ENCODE assay signal across 9 cellular contexts in the genomic region with DNA sequence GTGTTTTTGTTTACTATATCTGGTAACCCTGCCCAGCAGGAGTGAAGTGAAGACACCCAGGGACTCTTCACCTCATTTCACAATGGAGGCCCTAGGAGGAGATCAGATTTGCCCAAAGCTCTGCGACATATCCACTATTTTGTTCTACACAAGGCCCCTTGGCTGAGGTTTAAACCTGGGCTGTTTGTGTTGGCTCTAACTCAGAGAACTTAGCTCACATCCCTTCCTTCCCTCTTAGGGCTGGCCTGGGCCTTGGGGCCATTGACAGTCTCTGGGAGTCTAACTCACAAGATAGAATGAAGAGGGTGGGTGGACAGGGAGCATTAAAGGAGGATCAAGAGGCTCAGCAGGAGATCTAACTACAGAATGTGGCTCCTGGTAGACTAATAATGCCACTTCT. TPM values are rescaled to one million over a fixed set of nuclear protein-coding genes. Genes with fewer than 3 reads are reported as not detected.
DNase-seq lines count a peak whose midpoint lies in the region; ATAC-seq and TF ChIP-seq lines count a peak whose summit lies in the region.
"Had no signal": no experiment of that assay in that cellular context is flagged by ENCODE, and none has a peak within 500 bp of the region (broad histone marks: within the 10 kb centered on the region; RNA-seq: fewer than 3 reads in every experiment).

No MANE protein-coding gene starts in this region.

- H2BK20ac ChIP-seq in IMR-90 (ENCODE audit: low read depth, low read length) = peak overlapping the region; percentile 12; the same call in 1 of the 2 replicates

- TF ChIP-seq POLR2A in IMR-90 (IDR thresholded peaks at IDR 0.05; ENCODE audit: low read depth, low read length) (no peak), stomach (IDR thresholded peaks at IDR 0.05) (no peak)

- H2BK15ac ChIP-seq in IMR-90 (ENCODE audit: low read depth, low read length) = peak overlapping the region; percentile 18; the same call in 1 of the 3 replicates

- peak overlapping the region; percentile 78 for H4K5ac ChIP-seq in IMR-90 (ENCODE audit: low read depth, low read length)

- no peaks in the 10 kb centered on the region for H3K79me1 ChIP-seq in IMR-90 (ENCODE audit: low read depth in 1 of 2, low read length in 2 of 2)

- H3K27me3 ChIP-seq in IMR-90 (ENCODE audit: control insufficient read depth, insufficient read depth, low read length) (no peaks in the 10 kb centered on the region), left lung (no peaks in the 10 kb centered on the region), stomach (no peaks in the 10 kb centered on the region)

- H3K4me2 ChIP-seq in IMR-90 (ENCODE audit: low read depth, low read length) = no peak overlapping the region

- peak overlapping the region; percentile 67 for H4K91ac ChIP-seq in IMR-90 (ENCODE audit: insufficient read depth, low read depth, low read length)

- no peaks in the 10 kb centered on the region for H4K20me1 ChIP-seq in IMR-90 (ENCODE audit: insufficient read depth, low read length)

- H3K14ac ChIP-seq in IMR-90 (replicated peaks; ENCODE audit: low read depth, low read length) = peak overlapping the region; percentile 51

- peak overlapping the region; percentile 65 for H4K8ac ChIP-seq in IMR-90 (ENCODE audit: low read depth in 2 of 2, low read length in 2 of 2)

- CTCF ChIA-PET in IMR-90 (lab: Yijun Ruan, JAX) = interaction anchor here (0.8 to 2.0 kb wide), 3 partner anchors 13 to 50 kb away, joined by 3 to 12 read pairs (median 3); a partner anchor contains a TSS

- H3K4me3 ChIP-seq in IMR-90 (ENCODE audit: insufficient read depth, low read depth, low read length) (no peak overlapping the region), coronary artery (no peak overlapping the region), left lung (no peak overlapping the region), stomach (no peak overlapping the region)

- H3K9me3 ChIP-seq in IMR-90 (ENCODE audit: control insufficient read depth, insufficient read depth, low read length) = peaks cover 4% of the 10 kb centered on the region; the same call in 1 of the 2 replicates
- H3K9me3 ChIP-seq in left lung = peaks cover 0 to 7% of the 10 kb centered on the region in 2 donors
- no peaks in the 10 kb centered on the region for H3K9me3 ChIP-seq in stomach

- peak overlapping the region; percentile 24 for H3K9ac ChIP-seq in IMR-90 (ENCODE audit: low read depth, low read length)

- H2AK9ac ChIP-seq in IMR-90 (replicated peaks; ENCODE audit: low read depth, low read length, poor library complexity) = peak overlapping the region; percentile 57

- no peak for TF ChIP-seq CTCF in IMR-90 (conservative IDR thresholded peaks at IDR 0.05; ENCODE audit: low read depth, low read length)
- TF ChIP-seq CTCF in coronary artery (IDR thresholded peaks at IDR 0.05) = no peak
- no peak for TF ChIP-seq CTCF in left lung (IDR thresholded peaks at IDR 0.05)
- no peak for TF ChIP-seq CTCF in stomach (IDR thresholded peaks at IDR 0.05)

- no peak overlapping the region for H3K56ac ChIP-seq in IMR-90 (ENCODE audit: extremely low read depth, insufficient read depth, low read length)

- POLR2A ChIA-PET in IMR-90 (lab: Charles Lee; ENCODE audit: unreplicated experiment) = no interaction called here

- H2AK5ac ChIP-seq in IMR-90 (ENCODE audit: low read depth, low read length) = peak overlapping the region; percentile 29; the same call in 1 of the 2 replicates

- no TSS peak for BruUV-seq in IMR-90 (replicated peaks; lab: Mats Ljungman, UMichigan)

- H2BK120ac ChIP-seq in IMR-90 (ENCODE audit: low read depth, low read length) = peak overlapping the region; percentile 60

- peak; percentile 62 for ATAC-seq in IMR-90 (ENCODE audit: low read depth)
- ATAC-seq in left lung = peak; percentile 38

- H3K36me3 ChIP-seq in IMR-90 (ENCODE audit: control insufficient read depth, insufficient read depth, low read length) (no peaks in the 10 kb centered on the region), left lung (no peaks in the 10 kb centered on the region), stomach (no peaks in the 10 kb centered on the region)

- H3K4ac ChIP-seq in IMR-90 (ENCODE audit: low read depth, low read length) = peak overlapping the region; percentile 65

- H3K18ac ChIP-seq in IMR-90 (ENCODE audit: low read depth, low read length) = no peak overlapping the region

- H3K4me1 ChIP-seq in IMR-90 (ENCODE audit: control insufficient read depth, insufficient read depth, low read length) (peaks cover 5% of the 10 kb centered on the region), left lung (no peaks in the 10 kb centered on the region), stomach (peaks cover 8 to 13% (median 12%) of the 10 kb centered on the region in 4 donors)

- H3K27ac ChIP-seq in IMR-90 (ENCODE audit: insufficient read depth, low read length) (peak overlapping the region; percentile 9; the same call in 1 of the 2 replicates), coronary artery (peak overlapping the region; percentile 75 to 84), left lung (no peak overlapping the region), stomach (peak overlapping the region in 4 of 5 donors; percentile 17 to 75 (median 64))

- no peak overlapping the region for H3K23ac ChIP-seq in IMR-90 (ENCODE audit: low read depth, low read length)

- DNase-seq in IMR-90 = peak; percentile 35
- DNase-seq in coronary artery (ENCODE audit: low spot score) = no peak
- DNase-seq in left lung = no peak
- no peak for DNase-seq in stomach
- DNase-seq in stimulated activated CD4-positive, alpha-beta T cell treated with anti-CD3 and anti-CD28 coated beads, Interleukin-2, amount 100 ng/mL, for 24 hours = no peak
- DNase-seq in activated CD8-positive, alpha-beta memory T cell treated with anti-CD3 and anti-CD28 coated beads, Interleukin-2, amount 50 U/mL, for 4 hours = no peak
- no peak for DNase-seq in NCI-H226
- no peak for DNase-seq in NCI-H146 (lab: John Stamatoyannopoulos, UW)

- intact Hi-C loops in IMR-90 (cut with micrococcal nuclease) = loop anchor here (2.0 to 5.0 kb wide), 2 partner anchors 82 to 386 kb away; no protein-coding TSS in a partner anchor
- intact Hi-C loops in left lung (cut with DNase I) = no loop called here
- intact Hi-C loops in stomach (cut with DNase I; ENCODE audit: low total_unique reads) = loop anchor here (10.0 kb wide), 1 partner anchor 204 kb away; no protein-coding TSS in a partner anchor

- no peak for TF ChIP-seq EP300 in stomach (IDR thresholded peaks at IDR 0.05)

- in situ Hi-C loops in IMR-90 (cut with MboI; ENCODE audit: low sequenced_read_pairs) = loop anchor here (5.0 kb wide), 2 partner anchors 36 to 201 kb away; no protein-coding TSS in a partner anchor

- H2AFZ ChIP-seq in IMR-90 (replicated peaks; ENCODE audit: low read length, poor library complexity) = peak overlapping the region; percentile 76

- no CpG with 5 or more reads among the region's 1 CpG for WGBS in IMR-90 (ENCODE audit: extremely low coverage in 2 of 2, insufficient read length in 1 of 2), 2 experiments
- WGBS in stomach, 5 donors = 28 to 66% (median 35%) methylated on average over 1 of the region's 1 CpG

- no peak for TF ChIP-seq RAD21 in IMR-90 (IDR thresholded peaks at IDR 0.05; ENCODE audit: low read length)

- H2BK5ac ChIP-seq in IMR-90 (ENCODE audit: low read depth, low read length, poor library complexity, severe bottlenecking) = peak overlapping the region; percentile 9

- dilution Hi-C loops in IMR-90 (cut with HindIII; ENCODE audit: low sequenced_read_pairs, unreplicated experiment) = no loop called here

- H3K9me1 ChIP-seq in IMR-90 (ENCODE audit: insufficient read depth, low read length) = 0 out of 2 replicates have a peak, but pooled peaks cover 4% of the 10 kb centered on the region

TF ChIP-seq in IMR-90, 13 proteins besides CTCF, POLR2A, EP300 and RAD21 (continues in another document):
- TF ChIP-seq MXI1 (IDR thresholded peaks at IDR 0.05; ENCODE audit: borderline replicate concordance, low read depth, low read length) (no peak), FOS (IDR thresholded peaks at IDR 0.05; ENCODE audit: low read depth, low read length) (no peak), RFX5 (IDR thresholded peaks at IDR 0.05; ENCODE audit: low read depth, low read length) (no peak), MAZ (IDR thresholded peaks at IDR 0.05; ENCODE audit: borderline replicate concordance, low read depth, low read length) (no peak), CEBPB (IDR thresholded peaks at IDR 0.05; ENCODE audit: low read depth, low read length) (no peak), BHLHE40 (IDR thresholded peaks at IDR 0.05; ENCODE audit: low read depth, low read length) (no peak)

RNA-seq across cellular contexts. Expression of a gene that starts 8.2 kb away (rescaled TPM):
- total RNA-seq in IMR-90 (2012; rRNA removed) (under 0.01 TPM in 1 of 2 replicates, not detected in the other), left lung (1 to 10 TPM; 4.3 to 9.9 TPM), stomach (not detected)
- polyA plus RNA-seq in IMR-90 (2012; rRNA removed) (0.07 and 0.12 TPM in 2 replicates), stomach (1 to 10 TPM in 1 of 3 donors, under 1 TPM in 1, not detected in 1; 0.75 to 2.5 TPM)
- 0.04 TPM in 1 of 2 replicates, not detected in the other for polyA plus RNA-seq in IMR-90 (2012; cell fraction: cytosol; rRNA removed)
- 0.09 and 0.11 TPM in 2 replicates for polyA plus RNA-seq in IMR-90 (2012; cell fraction: nucleus; rRNA removed; ENCODE audit: low replicate concordance)
- total RNA-seq: CD4-positive, alpha-beta memory T cell had no signal
- polyA plus RNA-seq: CD4-positive, alpha-beta memory T cell had no signal

RNA-seq across cellular contexts. Expression of a gene that starts 11.5 kb away (rescaled TPM):
- total RNA-seq in IMR-90 (2012; rRNA removed) = 30.3 and 34.2 TPM in 2 replicates
- polyA plus RNA-seq in IMR-90 (2012; rRNA removed) = 33.6 and 38.7 TPM in 2 replicates
- polyA plus RNA-seq in IMR-90 (2012; cell fraction: cytosol; rRNA removed) = 19.1 and 21.5 TPM in 2 replicates
- polyA plus RNA-seq in IMR-90 (2012; cell fraction: nucleus; rRNA removed; ENCODE audit: low replicate concordance) = 16.0 and 45.2 TPM in 2 replicates
- total RNA-seq in left lung = 10 to 100 TPM; 28.2 to 34.3 TPM
- total RNA-seq in stomach = 10 to 100 TPM in 4 of 5 donors, 1 to 10 TPM in 1; 3.5 to 35.7 (median 24.4) TPM
- 10 to 100 TPM; 18.9 to 25.4 (median 19.2) TPM for polyA plus RNA-seq in stomach

RNA-seq across cellular contexts. Expression of a gene that starts 25.8 kb away (rescaled TPM):
- 0.28 and 0.36 TPM in 2 replicates for total RNA-seq in IMR-90 (2012; rRNA removed)
- 2.0 and 2.2 TPM in 2 replicates for polyA plus RNA-seq in IMR-90 (2012; rRNA removed)
- polyA plus RNA-seq in IMR-90 (2012; cell fraction: cytosol; rRNA removed) = 0.41 and 2.1 TPM in 2 replicates
- polyA plus RNA-seq in IMR-90 (2012; cell fraction: nucleus; rRNA removed; ENCODE audit: low replicate concordance) = 9.6 and 20.2 TPM in 2 replicates
- 1 to 10 TPM; 3.8 to 4.0 TPM for total RNA-seq in left lung
- 10 to 100 TPM in 2 of 5 donors, 1 to 10 TPM in 3; 1.8 to 34.4 (median 9.6) TPM for total RNA-seq in stomach
- polyA plus RNA-seq in stomach = 1 to 10 TPM; 5.5 to 9.5 (median 7.5) TPM
- polyA plus RNA-seq: CD4-positive, alpha-beta memory T cell had no signal

RNA-seq across cellular contexts. Expression of a gene that starts 41.1 kb away (rescaled TPM):
- 36.1 and 46.2 TPM in 2 replicates for total RNA-seq in IMR-90 (2012; rRNA removed)
- polyA plus RNA-seq in IMR-90 (2012; rRNA removed) = 270 and 369 TPM in 2 replicates
- 662 and 853 TPM in 2 replicates for polyA plus RNA-seq in IMR-90 (2012; cell fraction: cytosol; rRNA removed)
- polyA plus RNA-seq in IMR-90 (2012; cell fraction: nucleus; rRNA removed; ENCODE audit: low replicate concordance) = 256 and 316 TPM in 2 replicates
- total RNA-seq in left lung = 100 to 1,000 TPM in 1 of 2 donors, 10 to 100 TPM in 1; 80.0 to 115 TPM
- 1,000 to 10,000 TPM in 1 of 5 donors, 100 to 1,000 TPM in 3, 10 to 100 TPM in 1; 59.8 to 1,443 (median 573) TPM for total RNA-seq in stomach
- 100 to 1,000 TPM; 243 to 454 (median 300) TPM for polyA plus RNA-seq in stomach

Comparison
In these comparisons a context has a peak if more than half of its experiments do, and no peak if none do; other contexts are left out.
1. H3K27ac ChIP-seq: peak in IMR-90 (single experiment), coronary artery (2 of 2) and stomach (4 of 5); none in left lung (0 of 2).
2. intact Hi-C loops: an anchor here in IMR-90 (2.0 to 5.0 kb wide) and stomach (10.0 kb wide); none called in left lung.